Comparison of ENCODE assay signal across 2 cellular contexts in the genomic region with DNA sequence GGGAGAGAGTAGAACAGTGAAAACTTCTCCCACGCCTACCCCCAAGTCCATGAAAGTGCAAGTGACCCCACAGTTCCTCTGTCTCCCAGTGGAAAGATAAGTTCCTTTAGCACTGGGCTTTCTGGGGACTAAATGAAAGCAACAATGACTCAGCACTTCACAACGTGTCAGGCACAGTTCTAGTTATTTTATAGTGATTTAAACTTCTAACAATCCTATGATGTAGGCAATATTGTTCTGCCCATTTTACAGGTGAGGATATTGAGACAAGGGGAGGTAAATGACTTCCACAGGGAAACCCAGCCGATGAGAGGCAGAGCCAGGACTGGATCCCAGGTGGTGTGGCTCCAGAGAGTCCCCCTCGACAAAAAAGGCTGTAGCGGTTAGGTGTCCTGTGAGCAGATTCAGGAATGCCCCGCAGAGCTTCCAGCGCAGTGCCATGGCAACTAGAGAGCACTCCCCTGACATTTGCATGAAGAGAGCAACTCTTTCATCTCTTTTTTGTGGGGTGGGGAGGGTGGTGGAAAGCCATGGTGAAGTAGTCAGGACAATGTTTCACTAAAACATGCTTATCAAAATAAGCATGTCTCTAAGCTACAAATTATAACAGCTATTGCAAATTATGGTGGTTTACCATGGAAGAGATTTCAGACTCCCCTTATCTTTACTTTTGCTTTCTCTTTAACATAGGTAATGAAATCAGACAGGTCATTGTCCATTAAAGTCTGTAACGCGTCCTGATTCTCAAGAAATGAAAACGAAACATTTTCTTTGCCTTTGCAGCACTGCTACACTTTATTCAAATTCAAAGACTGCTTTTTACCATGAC.
TF ChIP-seq lines count a peak whose summit lies in the region.

No MANE protein-coding gene starts in this region.

TF ChIP-seq in H1, 55 proteins besides CTCF, POLR2A, EP300 and RAD21:
- TF ChIP-seq MAFK (IDR thresholded peaks at IDR 0.05; ENCODE audit: low read depth, low read length) (peak; percentile 85), BACH1 (IDR thresholded peaks at IDR 0.05; ENCODE audit: low read length) (peak; percentile 88), POLR2AphosphoS5 (IDR thresholded peaks at IDR 0.05; ENCODE audit: low read depth, low read length) (no peak), TEAD4 (IDR thresholded peaks at IDR 0.05; ENCODE audit: low read depth, low read length) (peak; percentile 63; the same call in 1 of the 2 replicates), FOSL1 (IDR thresholded peaks at IDR 0.05; ENCODE audit: insufficient read depth, low read depth, low read length) (no peak)

TF ChIP-seq in liver, 16 proteins besides CTCF, POLR2A, EP300 and RAD21:
- TF ChIP-seq FOXA1 (IDR thresholded peaks at IDR 0.05): no peak
- TF ChIP-seq, protein P1, sequence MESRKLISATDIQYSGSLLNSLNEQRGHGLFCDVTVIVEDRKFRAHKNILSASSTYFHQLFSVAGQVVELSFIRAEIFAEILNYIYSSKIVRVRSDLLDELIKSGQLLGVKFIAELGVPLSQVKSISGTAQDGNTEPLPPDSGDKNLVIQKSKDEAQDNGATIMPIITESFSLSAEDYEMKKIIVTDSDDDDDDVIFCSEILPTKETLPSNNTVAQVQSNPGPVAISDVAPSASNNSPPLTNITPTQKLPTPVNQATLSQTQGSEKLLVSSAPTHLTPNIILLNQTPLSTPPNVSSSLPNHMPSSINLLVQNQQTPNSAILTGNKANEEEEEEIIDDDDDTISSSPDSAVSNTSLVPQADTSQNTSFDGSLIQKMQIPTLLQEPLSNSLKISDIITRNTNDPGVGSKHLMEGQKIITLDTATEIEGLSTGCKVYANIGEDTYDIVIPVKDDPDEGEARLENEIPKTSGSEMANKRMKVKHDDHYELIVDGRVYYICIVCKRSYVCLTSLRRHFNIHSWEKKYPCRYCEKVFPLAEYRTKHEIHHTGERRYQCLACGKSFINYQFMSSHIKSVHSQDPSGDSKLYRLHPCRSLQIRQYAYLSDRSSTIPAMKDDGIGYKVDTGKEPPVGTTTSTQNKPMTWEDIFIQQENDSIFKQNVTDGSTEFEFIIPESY (IDR thresholded peaks at IDR 0.05): no peak
- TF ChIP-seq, protein P2, sequence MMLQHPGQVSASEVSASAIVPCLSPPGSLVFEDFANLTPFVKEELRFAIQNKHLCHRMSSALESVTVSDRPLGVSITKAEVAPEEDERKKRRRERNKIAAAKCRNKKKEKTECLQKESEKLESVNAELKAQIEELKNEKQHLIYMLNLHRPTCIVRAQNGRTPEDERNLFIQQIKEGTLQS (IDR thresholded peaks at IDR 0.05): no peak
- no peak for TF ChIP-seq SP1 (IDR thresholded peaks at IDR 0.05)
- TF ChIP-seq, protein P3, sequence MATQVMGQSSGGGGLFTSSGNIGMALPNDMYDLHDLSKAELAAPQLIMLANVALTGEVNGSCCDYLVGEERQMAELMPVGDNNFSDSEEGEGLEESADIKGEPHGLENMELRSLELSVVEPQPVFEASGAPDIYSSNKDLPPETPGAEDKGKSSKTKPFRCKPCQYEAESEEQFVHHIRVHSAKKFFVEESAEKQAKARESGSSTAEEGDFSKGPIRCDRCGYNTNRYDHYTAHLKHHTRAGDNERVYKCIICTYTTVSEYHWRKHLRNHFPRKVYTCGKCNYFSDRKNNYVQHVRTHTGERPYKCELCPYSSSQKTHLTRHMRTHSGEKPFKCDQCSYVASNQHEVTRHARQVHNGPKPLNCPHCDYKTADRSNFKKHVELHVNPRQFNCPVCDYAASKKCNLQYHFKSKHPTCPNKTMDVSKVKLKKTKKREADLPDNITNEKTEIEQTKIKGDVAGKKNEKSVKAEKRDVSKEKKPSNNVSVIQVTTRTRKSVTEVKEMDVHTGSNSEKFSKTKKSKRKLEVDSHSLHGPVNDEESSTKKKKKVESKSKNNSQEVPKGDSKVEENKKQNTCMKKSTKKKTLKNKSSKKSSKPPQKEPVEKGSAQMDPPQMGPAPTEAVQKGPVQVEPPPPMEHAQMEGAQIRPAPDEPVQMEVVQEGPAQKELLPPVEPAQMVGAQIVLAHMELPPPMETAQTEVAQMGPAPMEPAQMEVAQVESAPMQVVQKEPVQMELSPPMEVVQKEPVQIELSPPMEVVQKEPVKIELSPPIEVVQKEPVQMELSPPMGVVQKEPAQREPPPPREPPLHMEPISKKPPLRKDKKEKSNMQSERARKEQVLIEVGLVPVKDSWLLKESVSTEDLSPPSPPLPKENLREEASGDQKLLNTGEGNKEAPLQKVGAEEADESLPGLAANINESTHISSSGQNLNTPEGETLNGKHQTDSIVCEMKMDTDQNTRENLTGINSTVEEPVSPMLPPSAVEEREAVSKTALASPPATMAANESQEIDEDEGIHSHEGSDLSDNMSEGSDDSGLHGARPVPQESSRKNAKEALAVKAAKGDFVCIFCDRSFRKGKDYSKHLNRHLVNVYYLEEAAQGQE (IDR thresholded peaks at IDR 0.05): no peak
- TF ChIP-seq TAF1 (conservative IDR thresholded peaks at IDR 0.05): no peak
- TF ChIP-seq GABPA (IDR thresholded peaks at IDR 0.05 in 1 of 2, conservative IDR thresholded peaks at IDR 0.05 in 1 of 2): no peak
- TF ChIP-seq, protein P4, sequence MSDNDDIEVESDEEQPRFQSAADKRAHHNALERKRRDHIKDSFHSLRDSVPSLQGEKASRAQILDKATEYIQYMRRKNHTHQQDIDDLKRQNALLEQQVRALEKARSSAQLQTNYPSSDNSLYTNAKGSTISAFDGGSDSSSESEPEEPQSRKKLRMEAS (IDR thresholded peaks at IDR 0.05): no peak
- TF ChIP-seq HNF4G (IDR thresholded peaks at IDR 0.05): no peak
- TF ChIP-seq YY1 (IDR thresholded peaks at IDR 0.05): peak; percentile 23
- TF ChIP-seq FOXA2 (IDR thresholded peaks at IDR 0.05): no peak
- TF ChIP-seq EGR1 (IDR thresholded peaks at IDR 0.05; ENCODE audit: low read depth in 2 of 2): no peak
- TF ChIP-seq NR2F2 (IDR thresholded peaks at IDR 0.05): no peak
- TF ChIP-seq HNF4A (conservative IDR thresholded peaks at IDR 0.05): peak in 1 of 2 donors; percentile 20
TF ChIP-seq in liver: peak in this region for 2.
